8 cellular contexts compared by ENCODE assay signal in the genomic region with DNA sequence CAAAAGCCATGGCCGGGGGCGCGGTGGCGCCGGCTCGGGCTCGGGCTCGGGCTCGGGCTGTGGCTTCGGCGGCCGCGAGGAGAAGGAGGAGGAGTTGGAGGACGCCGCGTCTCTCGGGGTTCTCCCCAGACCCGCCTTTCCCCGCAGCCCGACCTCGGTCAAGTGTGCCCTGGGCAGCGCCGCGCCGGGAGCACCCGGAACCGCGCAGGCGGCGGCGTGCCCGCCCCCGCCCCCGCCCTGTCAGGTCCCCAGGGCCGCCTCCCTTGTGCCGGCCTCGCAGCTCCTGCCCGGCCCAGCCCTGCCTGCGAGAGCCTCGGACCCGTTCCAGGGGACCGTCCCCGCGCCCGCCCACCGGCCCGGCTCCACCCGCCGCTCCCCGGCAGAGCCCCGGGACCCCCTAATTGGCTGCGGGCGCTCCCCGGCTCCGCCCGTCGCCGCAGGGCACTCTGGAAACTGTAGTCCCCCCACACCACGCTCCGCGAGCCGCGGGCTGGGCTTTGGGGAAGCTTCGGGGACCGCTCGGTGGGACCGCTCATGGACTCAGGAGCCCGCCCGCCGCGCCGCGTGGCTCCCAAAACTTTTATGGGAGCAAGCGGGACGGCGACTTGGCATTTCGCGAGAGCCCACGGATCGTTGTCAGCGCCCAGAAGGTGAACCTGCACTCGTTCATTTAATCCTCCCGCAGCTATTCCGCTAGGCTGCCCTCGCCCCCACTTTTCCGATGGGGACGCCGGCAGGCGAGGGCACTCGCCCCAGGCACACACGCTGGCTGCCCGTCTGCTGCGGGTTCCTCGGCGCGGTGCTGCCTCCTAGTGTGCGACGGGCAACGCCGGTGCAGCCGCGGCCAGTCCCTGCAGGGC. TPM values are rescaled to one million over a fixed set of nuclear protein-coding genes. Genes with fewer than 3 reads are reported as not detected.
DNase-seq lines count a peak whose midpoint lies in the region; ATAC-seq and TF ChIP-seq lines count a peak whose summit lies in the region.

A gene (minus strand): TSS at position 192 of the 860 bp plus-strand sequence. CDS start 182 bp downstream, at position 10.

- H3K4me1 ChIP-seq in ES-I3 (ENCODE audit: insufficient read depth, low read length) = peaks cover 8% of the 10 kb centered on the region

- no peaks in the 10 kb centered on the region for H3K9me3 Mint-ChIP-seq in nephron

- H3K27ac Mint-ChIP-seq in nephron = peak within 1 kb of the TSS; percentile 41 to 76 (median 59)

- no peaks in the 10 kb centered on the region for H3K36me3 ChIP-seq in ES-I3 (ENCODE audit: insufficient read depth, low read length)

- H3K9me3 ChIP-seq in ES-I3 (ENCODE audit: control insufficient read depth, insufficient read depth, low read length) = no peaks in the 10 kb centered on the region

- peak; percentile 85 for DNase-seq in H4 (ENCODE audit: low spot score)
- peak; percentile 86 for DNase-seq in activated T-helper 9 cell treated with anti-CD3 and anti-CD28 coated beads, Interleukin-2, amount 50 U/mL, for 16 hours (ENCODE audit: low read depth)
- peak; percentile 93 for DNase-seq in fibroblast of pulmonary artery (ENCODE audit: low read depth)
- peak; percentile 95 for DNase-seq in stimulated activated naive CD8-positive, alpha-beta T cell treated with anti-CD3 and anti-CD28 coated beads, Interleukin-15, Interleukin-2, amounts not matched to agents 100 U/mL and 50 U/mL, for 24 hours

- peaks cover under 1% of the 10 kb centered on the region for H3K36me3 Mint-ChIP-seq in nephron (ENCODE audit: low read depth)

- H3K4me1 Mint-ChIP-seq in nephron = peaks cover 21% of the 10 kb centered on the region

- H3K4me3 Mint-ChIP-seq in nephron = peak within 1 kb of the TSS; percentile 89 to 94 (median 93)

- H3K27me3 Mint-ChIP-seq in nephron (ENCODE audit: low read depth) = peaks cover 32% of the 10 kb centered on the region

- peak within 1 kb of the TSS; percentile 95 for H3K4me3 ChIP-seq in fibroblast of pulmonary artery (replicated peaks; ENCODE audit: low read depth, low read length)

- TF ChIP-seq CTCF in LNCAP (IDR thresholded peaks at IDR 0.05) (peak; percentile 95), fibroblast of pulmonary artery (IDR thresholded peaks at IDR 0.05; ENCODE audit: low read length, missing control alignments) (peak; percentile 68), nephron (IDR thresholded peaks at IDR 0.05; ENCODE audit: unreplicated experiment in 3 of 3) (peak; percentile 84 to 93 (median 85))

- TF ChIP-seq POLR2A in Raji (IDR thresholded peaks at IDR 0.05; ENCODE audit: insufficient read depth, low read depth, low read length) = peak; percentile 68

- peak within 1 kb of the TSS; percentile 91 for H3K9ac ChIP-seq in ES-I3 (ENCODE audit: low read depth, low read length)

- ATAC-seq in stimulated activated naive CD8-positive, alpha-beta T cell treated with anti-CD3 and anti-CD28 coated beads, Interleukin-15, Interleukin-2, amounts not matched to agents 100 U/mL and 50 U/mL, for 24 hours = peak; percentile 79

RNA-seq across cellular contexts. Expression of the gene that starts here (rescaled TPM):
- total RNA-seq in H4 (2014; rRNA removed; shearing (Covaris generic)) = 8.0 and 10.3 TPM in 2 replicates

Comparison
In these comparisons a context has a peak if more than half of its experiments do, and no peak if none do; other contexts are left out.
1. Peak in every context shown above with its lines: DNase-seq, ATAC-seq and H3K4me3 ChIP-seq.